Comparison of ENCODE assay signal across 20 cellular contexts in the genomic region with DNA sequence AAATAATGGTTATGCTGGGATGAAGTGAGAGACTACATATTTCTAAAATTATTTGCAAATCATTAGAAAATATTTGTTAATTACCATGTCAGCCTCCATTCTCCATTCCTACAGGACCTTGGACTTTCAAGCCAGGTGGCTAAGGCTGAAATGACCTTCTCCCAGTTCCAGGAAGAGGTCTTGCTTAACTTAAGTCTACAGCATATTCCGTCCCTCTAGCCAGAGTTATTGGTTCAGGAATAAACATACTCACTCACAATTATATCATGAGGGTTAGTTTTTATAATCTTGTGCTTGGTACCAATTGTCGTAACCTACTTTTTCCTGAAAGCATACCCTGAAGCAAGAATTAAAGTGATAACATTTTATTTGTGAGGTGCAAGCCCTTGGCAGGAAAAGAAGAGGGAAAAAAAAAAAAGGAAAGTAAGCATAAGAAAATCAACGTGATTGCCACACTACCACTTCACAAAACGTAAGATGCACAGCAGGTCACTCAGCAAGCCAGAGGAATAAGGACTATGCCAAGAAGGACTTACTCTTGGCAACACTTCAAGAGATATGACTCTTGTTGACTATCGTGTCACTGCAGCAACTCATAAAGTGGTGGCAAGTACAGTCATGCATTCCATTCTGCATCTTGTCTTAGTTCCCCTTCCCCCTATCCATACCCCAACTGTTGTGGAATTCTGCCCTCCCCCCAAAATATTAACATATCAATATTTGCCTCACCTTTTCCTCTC.
DNase-seq lines count a peak whose midpoint lies in the region; ATAC-seq, FAIRE-seq and TF ChIP-seq lines count a peak whose summit lies in the region.
"Had no signal": no experiment of that assay in that cellular context is flagged by ENCODE, and none has a peak within 500 bp of the region (broad histone marks: within the 10 kb centered on the region; RNA-seq: fewer than 3 reads in every experiment).

No MANE protein-coding gene starts in this region.

- H3K4me3 ChIP-seq in epithelial cell of esophagus (ENCODE audit: low read length) (no peak overlapping the region), pancreas (no peak overlapping the region)
- H3K4me3 ChIP-seq: ovary, sigmoid colon, SJCRH30 had no signal

- intact Hi-C loops in pancreas (cut with DNase I): no loop called here

- DNase-seq in GM04504 (ENCODE audit: low read depth) (peak; percentile 14), NCI-H69 (lab: John Stamatoyannopoulos, UW) (peak; percentile 19), epithelial cell of esophagus (ENCODE audit: low read depth) (peak; percentile 81), pancreas (no peak), 8988T (no peak), NOMO-1 (lab: John Stamatoyannopoulos, UW; ENCODE audit: unreplicated experiment in 2 of 2) (no peak), NCI-H82 treated with DMSO at 0.1 percent for 48 hours (lab: John Stamatoyannopoulos, UW; ENCODE audit: unreplicated experiment) (no peak)
- DNase-seq: DND-41; effector memory CD8-positive, alpha-beta T cell; NCI-H1436 treated with DMSO at 0.1 percent for 48 hours; NCI-H226; ovary; sigmoid colon; SJCRH30; stimulated activated CD4-positive, alpha-beta T cell treated with anti-CD3 and anti-CD28 coated beads, Interleukin-4, amount 100 ng/mL, for 1 hour; T-helper 2 cell had no signal

- no peaks in the 10 kb centered on the region for H3K4me1 ChIP-seq in pancreas
- H3K4me1 ChIP-seq: sigmoid colon, SJCRH30 had no signal

- no peak for FAIRE-seq in pancreas (lab: Jason Lieb, UNC)
- FAIRE-seq: GM19239, HTR-8/SVneo had no signal

- peak in 3 of 4 donors; percentile 53 to 73 (median 64) for ATAC-seq in pancreas
- ATAC-seq: activated CD4-positive, CD25-positive, alpha-beta regulatory T cell treated with anti-CD3 and anti-CD28 coated beads, Interleukin-2, amount 50 U/mL, for 24 hours; effector memory CD8-positive, alpha-beta T cell had no signal

- TF ChIP-seq CTCF in epithelial cell of esophagus (IDR thresholded peaks at IDR 0.05; ENCODE audit: insufficient read depth, low read depth, low read length, missing control alignments) (no peak), pancreas (IDR thresholded peaks at IDR 0.05) (no peak)

- no peak overlapping the region for H3K27ac ChIP-seq in pancreas
- H3K27ac ChIP-seq: C4-2B, ovary, sigmoid colon, SJCRH30 had no signal

- no peaks in the 10 kb centered on the region for H3K36me3 ChIP-seq in pancreas
- H3K36me3 ChIP-seq: ovary, sigmoid colon, SJCRH30 had no signal

- WGBS in pancreas, 2 donors: 34 to 44% methylated on average over 5 of the region's 5 CpGs

- no peaks in the 10 kb centered on the region for H3K27me3 ChIP-seq in pancreas
- H3K27me3 ChIP-seq: ovary, sigmoid colon, SJCRH30 had no signal

- H3K9me3 ChIP-seq in pancreas: no peaks in the 10 kb centered on the region
- H3K9me3 ChIP-seq: ovary, sigmoid colon, SJCRH30 had no signal

Comparison
In these comparisons a context has a peak if more than half of its experiments do, and no peak if none do; other contexts are left out.
1. DNase-seq: peak in GM04504 (single experiment), NCI-H69 (single experiment) and epithelial cell of esophagus (single experiment); none in pancreas (0 of 6), 8988T (single experiment), NOMO-1 (0 of 2) and NCI-H82 treated with DMSO at 0.1 percent for 48 hours (single experiment).